In genomic region chr20:50763550-50764458, GRCh38 we compare ENCODE assay signal across 8 cellular contexts. TPM values are rescaled to one million over a fixed set of nuclear protein-coding genes. Genes with fewer than 3 reads are reported as not detected.
DNase-seq lines count a peak whose midpoint lies in the region; ATAC-seq, FAIRE-seq and TF ChIP-seq lines count a peak whose summit lies in the region.
"Not testable (repeated sequence)": the region's sequence is repeated elsewhere in the genome, so short reads cannot be mapped to it uniquely, and the experiment has no call there.

No MANE protein-coding gene starts in this region.

- peaks cover 71% of the 10 kb centered on the region for H3F3A ChIP-seq in PC-9 (ENCODE audit: insufficient read depth, low read depth)

- peaks cover 11% of the 10 kb centered on the region for H3K4me1 Mint-ChIP-seq in osteocyte (ENCODE audit: unreplicated experiment)

- not testable (repeated sequence) for H3K79me2 ChIP-seq in PC-9 (ENCODE audit: low read depth); GM12878 (ENCODE audit: control insufficient read depth, insufficient read depth, low read length)

- intact Hi-C loops in PC-9 (cut with micrococcal nuclease; ENCODE audit: unreplicated experiment): loop anchor here (2.0 to 10.0 kb wide), 3 partner anchors 27 to 1202 kb away; no protein-coding TSS in a partner anchor
- intact Hi-C loops in GM12878 (cut with micrococcal nuclease; ENCODE audit: unreplicated experiment); esophagus muscularis mucosa (cut with DNase I); thyroid gland (cut with DNase I): not testable (repeated sequence)

- not testable (repeated sequence) for TF ChIP-seq CTCF in PC-9 (conservative IDR thresholded peaks at IDR 0.05); GM12878 (IDR thresholded peaks at IDR 0.05 in 2 of 3, conservative IDR thresholded peaks at IDR 0.05 in 1 of 3; ENCODE audit: control insufficient read depth in 2 of 3, extremely low read depth in 1 of 3, insufficient read depth in 1 of 3, low read depth in 3 of 3, low read length in 3 of 3); esophagus muscularis mucosa (IDR thresholded peaks at IDR 0.05); osteocyte (IDR thresholded peaks at IDR 0.05); thyroid gland (IDR thresholded peaks at IDR 0.05)

- RAD21 ChIA-PET in GM12878 (lab: Charles Lee; ENCODE audit: unreplicated experiment): not testable (repeated sequence)

- CTCF ChIA-PET in PC-9 (lab: Charles Lee): interaction anchor here (0.5 to 1.2 kb wide), 4 partner anchors 15 to 136 kb away, joined by 3 to 5 read pairs (median 4); no protein-coding TSS in a partner anchor
- CTCF ChIA-PET in GM12878 (lab: Yijun Ruan, JAX): not testable (repeated sequence)

- H3K36me3 ChIP-seq in BLaER1; PC-9 (ENCODE audit: low read depth); GM12878 (ENCODE audit: control insufficient read depth in 2 of 2, insufficient read depth in 2 of 2, low read length in 1 of 2); esophagus muscularis mucosa; thyroid gland: not testable (repeated sequence)

- H3K27me3 ChIP-seq in BLaER1; PC-9 (ENCODE audit: insufficient read depth, low read depth); GM12878 (replicated peaks in 1 of 2; ENCODE audit: control insufficient read depth in 2 of 2, insufficient read depth in 2 of 2, low read length in 1 of 2); esophagus muscularis mucosa; thyroid gland: not testable (repeated sequence)

- in situ Hi-C loops in GM12878 (cut with MboI): not testable (repeated sequence)

- not testable (repeated sequence) for H3K27ac ChIP-seq in BLaER1; GM12878 (ENCODE audit: control insufficient read depth, insufficient read depth)
- H3K27ac ChIP-seq in PC-9 (peak overlapping the region; percentile 96), esophagus muscularis mucosa (replicated peaks in 1 of 4) (peak overlapping the region in 3 of 4 donors; percentile 56 to 75 (median 64)), thyroid gland (peak overlapping the region; percentile 79 to 83 (median 79))

- H4K20me1 ChIP-seq in BLaER1; PC-9 (ENCODE audit: insufficient read depth); GM12878 (ENCODE audit: control insufficient read depth, insufficient read depth): not testable (repeated sequence)

- not testable (repeated sequence) for FAIRE-seq in GM12878 (lab: Jason Lieb, UNC)

- POLR2A ChIA-PET in PC-9 (lab: Charles Lee; ENCODE audit: unreplicated experiment): interaction anchor here (0.6 to 0.9 kb wide), 6 partner anchors 13 to 648 kb away, joined by 4 to 20 read pairs (median 6); no protein-coding TSS in a partner anchor
- POLR2A ChIA-PET in GM12878 (lab: Charles Lee): not testable (repeated sequence)

- H3K9me3 ChIP-seq in BLaER1; PC-9 (ENCODE audit: insufficient read depth, low read depth); GM12878 (replicated peaks; ENCODE audit: control insufficient read depth, insufficient read depth, low read length); esophagus muscularis mucosa; thyroid gland: not testable (repeated sequence)

- 65% methylated on average over 18 of the region's 20 CpGs for WGBS in GM12878 (ENCODE audit: insufficient coverage, insufficient replicate concordance, low lambda C conversion rate, missing lambda C conversion rate)
- WGBS in esophagus muscularis mucosa: 96% methylated on average over 20 of the region's 20 CpGs
- 70 to 73% methylated on average over 20 of the region's 20 CpGs for WGBS in thyroid gland, 2 donors

- not testable (repeated sequence) for H3K36me3 Mint-ChIP-seq in osteocyte (ENCODE audit: unreplicated experiment)

- TF ChIP-seq EP300 in GM12878 (IDR thresholded peaks at IDR 0.05; ENCODE audit: borderline replicate concordance in 1 of 2, control insufficient read depth in 1 of 2, low read depth in 2 of 2, low read length in 2 of 2); esophagus muscularis mucosa (IDR thresholded peaks at IDR 0.05): not testable (repeated sequence)

- not testable (repeated sequence) for ATAC-seq in GM12878, left lobe of liver

- not testable (repeated sequence) for H3K9ac ChIP-seq in BLaER1; GM12878 (ENCODE audit: control insufficient read depth, insufficient read depth, low read length)

- H3K27me3 Mint-ChIP-seq in osteocyte (ENCODE audit: unreplicated experiment): not testable (repeated sequence)

- TF ChIP-seq POLR2A in GM12878 (IDR thresholded peaks at IDR 0.05; ENCODE audit: low read depth, low read length); esophagus muscularis mucosa (IDR thresholded peaks at IDR 0.05; ENCODE audit: low read depth); thyroid gland (IDR thresholded peaks at IDR 0.05): not testable (repeated sequence)

- not testable (repeated sequence) for H2AFZ ChIP-seq in PC-9; GM12878 (ENCODE audit: control insufficient read depth, low read depth, low read length)

- H3K4me1 ChIP-seq in BLaER1 (peaks cover 41% of the 10 kb centered on the region), PC-9 (replicated peaks; ENCODE audit: insufficient read depth) (peaks cover 64% of the 10 kb centered on the region), esophagus muscularis mucosa (peaks cover 21 to 24% (median 23%) of the 10 kb centered on the region in 4 donors), thyroid gland (peaks cover 19 to 30% of the 10 kb centered on the region in 2 donors)
- not testable (repeated sequence) for H3K4me1 ChIP-seq in GM12878 (ENCODE audit: control insufficient read depth, insufficient read depth, low read length)

- not testable (repeated sequence) for H3K27ac Mint-ChIP-seq in osteocyte (ENCODE audit: unreplicated experiment)

- DNase-seq in HuH-7 (ENCODE audit: low spot score): peak; percentile 64
- DNase-seq in PC-9: peak; percentile 75 to 96
- not testable (repeated sequence) for DNase-seq in GM12878 (ENCODE audit: low read depth, low spot score)
- peak; percentile 57 for DNase-seq in esophagus muscularis mucosa (ENCODE audit: extremely low spot score)
- DNase-seq in left lobe of liver (ENCODE audit: low spot score): peak; percentile 46
- DNase-seq in osteocyte (ENCODE audit: extremely low spot score, unreplicated experiment): peak; percentile 60
- peak in 1 of 2 donors; percentile 12 for DNase-seq in thyroid gland

- H3K4me3 ChIP-seq in BLaER1; PC-9; GM12878; esophagus muscularis mucosa; thyroid gland (replicated peaks in 1 of 3): not testable (repeated sequence)

- TF ChIP-seq RAD21 in GM12878 (IDR thresholded peaks at IDR 0.05; ENCODE audit: insufficient read depth, low read depth, low read length): not testable (repeated sequence)

- not testable (repeated sequence) for H3K4me3 Mint-ChIP-seq in osteocyte (ENCODE audit: unreplicated experiment)

- not testable (repeated sequence) for H3K9me2 ChIP-seq in PC-9 (ENCODE audit: insufficient read depth)

- BruUV-seq in PC-9 (replicated peaks; lab: Mats Ljungman, UMichigan); GM12878 (replicated peaks; lab: Mats Ljungman, UMichigan): not testable (repeated sequence)

- SMC1A ChIA-PET in GM12878 (lab: Charles Lee; ENCODE audit: uncharacterized antibody, unreplicated experiment): not testable (repeated sequence)

- H3K9me3 Mint-ChIP-seq in osteocyte (ENCODE audit: unreplicated experiment): not testable (repeated sequence)

- H3K4me2 ChIP-seq in BLaER1 (peak overlapping the region; percentile 39), PC-9 (peak overlapping the region; percentile 75)
- not testable (repeated sequence) for H3K4me2 ChIP-seq in GM12878 (ENCODE audit: control insufficient read depth, insufficient read depth)

RNA-seq across cellular contexts. Expression of gene BCAS4, which starts 31.1 kb away (rescaled TPM):
- total RNA-seq in PC-9 (2021): 7.6 and 12.4 TPM in 2 replicates
- total RNA-seq in GM12878 (2013; cell fraction: nucleolus; rRNA removed): 33.2 and 41.2 TPM in 2 replicates
- 196 and 212 TPM in 2 replicates for total RNA-seq in GM12878 (2014; rRNA removed)
- total RNA-seq in GM12878 (2014; rRNA removed; fragmentation: Illumina TruSeq; extraction: Trizol): 30.7 and 40.4 TPM in 2 replicates
- 84.3 and 90.1 TPM in 2 replicates for total RNA-seq in GM12878 (2021)
- polyA plus RNA-seq in GM12878 (2011; ENCODE audit: low read depth): 197 TPM
- 21.8 and 31.5 TPM in 2 replicates for polyA plus RNA-seq in GM12878 (2011; rRNA removed)
- 28.9 and 69.9 TPM in 2 replicates for polyA plus RNA-seq in GM12878 (2011; cell fraction: cytosol; rRNA removed)
- polyA plus RNA-seq in GM12878 (2011; cell fraction: nucleus; rRNA removed): 43.0 and 45.6 TPM in 2 replicates
- polyA plus RNA-seq in GM12878 (2012): 87.8 and 101 TPM in 2 replicates
- polyA plus RNA-seq in GM12878 (2014; fragmentation: Illumina TruSeq; extraction: Trizol): 19.5 and 30.1 TPM in 2 replicates
- polyA plus RNA-seq in GM12878 (2014; fragmentation: Nextera tagmentation; extraction: Ambion mirVana): 10 to 100 TPM; 14.8 to 34.2 TPM
- 214 and 266 TPM in 2 replicates for polyA plus RNA-seq in GM12878 (2014; rRNA removed)
- polyA plus RNA-seq in GM12878 (2016; fragmentation: Nextera tagmentation; extraction: Ambion mirVana): 100 to 1,000 TPM; 127 to 132 TPM
- 13.5 and 16.0 TPM in 2 replicates for polyA minus RNA-seq in GM12878 (2011; rRNA and poly(A)+ RNA removed)
- polyA minus RNA-seq in GM12878 (2011; cell fraction: cytosol; rRNA and poly(A)+ RNA removed): 5.9 and 7.5 TPM in 2 replicates
- polyA minus RNA-seq in GM12878 (2011; cell fraction: nucleus; rRNA and poly(A)+ RNA removed): 13.7 and 22.7 TPM in 2 replicates
- total RNA-seq in esophagus muscularis mucosa: 1 to 10 TPM; 3.1 to 5.4 (median 4.5) TPM
- 0.83 TPM for total RNA-seq in left lobe of liver
- 3.5 and 4.2 TPM in 2 replicates for total RNA-seq in osteocyte
- total RNA-seq in thyroid gland: 10 to 100 TPM in 3 of 4 donors, 1 to 10 TPM in 1; 6.6 to 15.7 (median 13.1) TPM

RNA-seq across cellular contexts. Expression of gene PARD6B, which starts 32.4 kb away (rescaled TPM):
- 52.2 and 80.3 TPM in 2 replicates for total RNA-seq in PC-9 (2021)
- 5.4 and 5.5 TPM in 2 replicates for total RNA-seq in GM12878 (2013; cell fraction: nucleolus; rRNA removed)
- 2.1 and 2.6 TPM in 2 replicates for total RNA-seq in GM12878 (2014; rRNA removed)
- total RNA-seq in GM12878 (2014; rRNA removed; fragmentation: Illumina TruSeq; extraction: Trizol): 3.0 and 3.1 TPM in 2 replicates
- 4.3 and 4.7 TPM in 2 replicates for total RNA-seq in GM12878 (2021)
- polyA plus RNA-seq in GM12878 (2011; ENCODE audit: low read depth): 0.54 TPM
- polyA plus RNA-seq in GM12878 (2011; rRNA removed): 1.3 and 2.6 TPM in 2 replicates
- polyA plus RNA-seq in GM12878 (2011; cell fraction: cytosol; rRNA removed): 0.57 and 0.67 TPM in 2 replicates
- 0.55 and 0.63 TPM in 2 replicates for polyA plus RNA-seq in GM12878 (2011; cell fraction: nucleus; rRNA removed)
- polyA plus RNA-seq in GM12878 (2012): 0.60 and 0.88 TPM in 2 replicates
- 0.65 and 1.1 TPM in 2 replicates for polyA plus RNA-seq in GM12878 (2014; fragmentation: Illumina TruSeq; extraction: Trizol)
- polyA plus RNA-seq in GM12878 (2014; fragmentation: Nextera tagmentation; extraction: Ambion mirVana): 1 to 10 TPM in 1 of 2 experiments, under 1 TPM in 1; 0.57 to 1.9 TPM
- polyA plus RNA-seq in GM12878 (2014; rRNA removed): 0.85 and 0.86 TPM in 2 replicates
- polyA plus RNA-seq in GM12878 (2016; fragmentation: Nextera tagmentation; extraction: Ambion mirVana): 1 to 10 TPM; 2.5 to 3.0 TPM
- polyA minus RNA-seq in GM12878 (2011; rRNA and poly(A)+ RNA removed): 1.2 and 1.8 TPM in 2 replicates
- 1.2 and 1.6 TPM in 2 replicates for polyA minus RNA-seq in GM12878 (2011; cell fraction: cytosol; rRNA and poly(A)+ RNA removed)
- 0.73 and 1.1 TPM in 2 replicates for polyA minus RNA-seq in GM12878 (2011; cell fraction: nucleus; rRNA and poly(A)+ RNA removed)
- total RNA-seq in esophagus muscularis mucosa: 1 to 10 TPM in 3 of 4 donors, under 1 TPM in 1; 0.99 to 4.2 (median 2.8) TPM
- 10.9 TPM for total RNA-seq in left lobe of liver
- 0.97 and 1.1 TPM in 2 replicates for total RNA-seq in osteocyte
- 10 to 100 TPM; 14.3 to 18.1 (median 17.7) TPM for total RNA-seq in thyroid gland
